ENCODE assay signal across 13 cellular contexts in genomic region chr7:92131764-92132330, GRCh38. TPM values are rescaled to one million over a fixed set of nuclear protein-coding genes. Genes with fewer than 3 reads are reported as not detected.
A peak's percentile ranks its signal among the peaks of the same experiment; 100 is the strongest.
DNase-seq lines count a peak whose midpoint lies in the region; ATAC-seq and TF ChIP-seq lines count a peak whose summit lies in the region.
"Had no signal": no experiment of that assay in that cellular context is flagged by ENCODE, and none has a peak within 500 bp of the region (broad histone marks: within the 10 kb centered on the region; RNA-seq: fewer than 3 reads in every experiment).

No MANE protein-coding gene starts in this region.

- H3K79me2 ChIP-seq in OCI-LY1 (ENCODE audit: insufficient read depth, low read length), result peaks cover 29% of the 10 kb centered on the region

- no peak overlapping the region for H3K27ac Mint-ChIP-seq in endodermal cell

- ATAC-seq in HG03095 (IDR thresholded peaks at IDR 0.05; ENCODE audit: unreplicated experiment), result no peak

- WGBS in endodermal cell (ENCODE audit: insufficient coverage in 1 of 2, insufficient read length in 1 of 2), 2 experiments, result 89 to 90% methylated on average over 3 to 4 of the region's 4 CpGs

- H3K9me3 Mint-ChIP-seq in endodermal cell, result no peaks in the 10 kb centered on the region

- H3K4me1 Mint-ChIP-seq in endodermal cell, result peaks cover 9% of the 10 kb centered on the region

- CTCF ChIA-PET in HEK293 (lab: Yijun Ruan, JAX), result interaction anchor here (0.7 to 1.3 kb wide), 5 partner anchors 13 to 1420 kb away, joined by 3 to 6 read pairs (median 4); no protein-coding TSS in a partner anchor

- no peaks in the 10 kb centered on the region for H3F3A ChIP-seq in OCI-LY1 (ENCODE audit: insufficient read depth, low read length)

- H3K4me3 ChIP-seq in HEK293 (ENCODE audit: low read depth, low read length), result no peak overlapping the region
- peak overlapping the region; percentile 70 for H3K4me3 ChIP-seq in OCI-LY1 (ENCODE audit: low read depth, low read length, poor library complexity, severe bottlenecking)
- H3K4me3 ChIP-seq in endodermal cell (ENCODE audit: low read length), result peak overlapping the region; percentile 90
- H3K4me3 ChIP-seq in neuron (ENCODE audit: low read length), result peak overlapping the region; percentile 8
- H3K4me3 ChIP-seq: esophagus muscularis mucosa had no signal

- DNase-seq in endodermal cell (no peak), posterior cingulate gyrus (no peak), NCI-H345 (lab: John Stamatoyannopoulos, UW) (no peak), islet precursor cell (no peak)
- DNase-seq: activated CD8-positive, alpha-beta memory T cell treated with anti-CD3 and anti-CD28 coated beads for 24 hours; amygdala; SW 1271; transverse colon had no signal

- no peak for TF ChIP-seq CTCF in HEK293 (tag by site-specific recombination; IDR thresholded peaks at IDR 0.05)
- TF ChIP-seq CTCF in OCI-LY1 (IDR thresholded peaks at IDR 0.05; ENCODE audit: low read length), result no peak
- no peak for TF ChIP-seq CTCF in endodermal cell (conservative IDR thresholded peaks at IDR 0.05)

- peak overlapping the region; percentile 95 for H3K4me3 Mint-ChIP-seq in endodermal cell

- H3K36me3 ChIP-seq in HEK293 (ENCODE audit: control insufficient read depth in 2 of 2, insufficient read depth in 1 of 2, low read length in 2 of 2) (peaks cover 37 to 38% of the 10 kb centered on the region in 2 experiments), OCI-LY1 (ENCODE audit: insufficient read depth, low read length) (peaks cover 53% of the 10 kb centered on the region), endodermal cell (ENCODE audit: control insufficient read depth, insufficient read depth, low read length) (peaks cover 38% of the 10 kb centered on the region), neuron (ENCODE audit: insufficient read depth, low read length) (peaks cover 37% of the 10 kb centered on the region)

- H3K27ac ChIP-seq in HEK293 (ENCODE audit: extremely low read depth, low read depth, low read length), result no peak overlapping the region
- H3K27ac ChIP-seq in OCI-LY1 (ENCODE audit: low read depth, low read length, poor library complexity, severe bottlenecking), result peak overlapping the region; percentile 9
- H3K27ac ChIP-seq in endodermal cell (ENCODE audit: low read depth, low read length), result no peak overlapping the region
- H3K27ac ChIP-seq: esophagus muscularis mucosa, transverse colon had no signal

- peaks cover 29% of the 10 kb centered on the region for H3K36me3 Mint-ChIP-seq in endodermal cell (ENCODE audit: low read depth)

- no peaks in the 10 kb centered on the region for H4K20me1 ChIP-seq in OCI-LY1 (ENCODE audit: insufficient read depth, low read length)

- POLR2A ChIA-PET in HEK293 (lab: Yijun Ruan, JAX), result interaction anchor here (1.6 kb wide), 1 partner anchor 315 kb away, joined by 5 read pairs; the partner anchor contains the start of gene GATAD1

- peak overlapping the region; percentile 85; the same call in 1 of the 2 replicates for H3K9ac ChIP-seq in OCI-LY1 (ENCODE audit: low read length)
- no peak overlapping the region for H3K9ac ChIP-seq in endodermal cell (ENCODE audit: extremely low read depth, low read length, poor library complexity, severe bottlenecking)

- H3K4me2 ChIP-seq in OCI-LY1 (ENCODE audit: low read length), result peak overlapping the region; percentile 78

- no peaks in the 10 kb centered on the region for H3K9me2 ChIP-seq in OCI-LY1 (ENCODE audit: low read depth, low read length)

- H3K4me1 ChIP-seq in HEK293 (ENCODE audit: control insufficient read depth, insufficient read depth, low read length) (peaks cover 3% of the 10 kb centered on the region; the same call in 1 of the 2 replicates), OCI-LY1 (ENCODE audit: insufficient read depth, low read length, severe bottlenecking) (peaks cover 37% of the 10 kb centered on the region), endodermal cell (ENCODE audit: control insufficient read depth, insufficient read depth, low read length) (no peaks in the 10 kb centered on the region), neuron (ENCODE audit: insufficient read depth, low read length) (no peaks in the 10 kb centered on the region)

- H3K27me3 Mint-ChIP-seq in endodermal cell (ENCODE audit: insufficient read depth), result peaks cover 6% of the 10 kb centered on the region

- intact Hi-C loops in posterior cingulate gyrus (cut with DNase I), result loop anchor here (5.0 kb wide), 3 partner anchors 115 to 315 kb away; partner anchors contain the start of genes AKAP9, ANKIB1, GATAD1 and KRIT1

- H3K9me3 ChIP-seq in HEK293 (ENCODE audit: control insufficient read depth, insufficient read depth, low read depth, low read length) (no peaks in the 10 kb centered on the region), OCI-LY1 (ENCODE audit: low read length) (no peaks in the 10 kb centered on the region), endodermal cell (ENCODE audit: control insufficient read depth, low read length) (no peaks in the 10 kb centered on the region), neuron (ENCODE audit: low read length) (no peaks in the 10 kb centered on the region)
- H3K9me3 ChIP-seq: esophagus muscularis mucosa, transverse colon had no signal

- no peak overlapping the region for H2AFZ ChIP-seq in OCI-LY1 (ENCODE audit: low read length)
- H2AFZ ChIP-seq in neuron (ENCODE audit: low read depth, low read length), result no peak overlapping the region

- no peaks in the 10 kb centered on the region for H3K27me3 ChIP-seq in OCI-LY1 (ENCODE audit: insufficient read depth, low read length)
- no peaks in the 10 kb centered on the region for H3K27me3 ChIP-seq in endodermal cell (ENCODE audit: control insufficient read depth, insufficient read depth, low read length, poor library complexity, severe bottlenecking)
- no peaks in the 10 kb centered on the region for H3K27me3 ChIP-seq in neuron (ENCODE audit: insufficient read depth, low read length)
- H3K27me3 ChIP-seq: esophagus muscularis mucosa, transverse colon had no signal

TF ChIP-seq in HEK293, 187 proteins besides CTCF, POLR2A, EP300 and RAD21:
- TF ChIP-seq, protein P1, sequence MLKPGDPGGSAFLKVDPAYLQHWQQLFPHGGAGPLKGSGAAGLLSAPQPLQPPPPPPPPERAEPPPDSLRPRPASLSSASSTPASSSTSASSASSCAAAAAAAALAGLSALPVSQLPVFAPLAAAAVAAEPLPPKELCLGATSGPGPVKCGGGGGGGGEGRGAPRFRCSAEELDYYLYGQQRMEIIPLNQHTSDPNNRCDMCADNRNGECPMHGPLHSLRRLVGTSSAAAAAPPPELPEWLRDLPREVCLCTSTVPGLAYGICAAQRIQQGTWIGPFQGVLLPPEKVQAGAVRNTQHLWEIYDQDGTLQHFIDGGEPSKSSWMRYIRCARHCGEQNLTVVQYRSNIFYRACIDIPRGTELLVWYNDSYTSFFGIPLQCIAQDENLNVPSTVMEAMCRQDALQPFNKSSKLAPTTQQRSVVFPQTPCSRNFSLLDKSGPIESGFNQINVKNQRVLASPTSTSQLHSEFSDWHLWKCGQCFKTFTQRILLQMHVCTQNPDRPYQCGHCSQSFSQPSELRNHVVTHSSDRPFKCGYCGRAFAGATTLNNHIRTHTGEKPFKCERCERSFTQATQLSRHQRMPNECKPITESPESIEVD (tag by site-specific recombination; IDR thresholded peaks at IDR 0.05), result 0 out of 2 replicates have a peak, but pooled peaks have one; percentile 15
- TF ChIP-seq ZNF707 (tag by site-specific recombination; IDR thresholded peaks at IDR 0.05), result no peak

RNA-seq across cellular contexts. Expression of gene CYP51A1, which starts 2.4 kb away (rescaled TPM):
- total RNA-seq in endodermal cell, result 10 to 100 TPM; 49.5 to 72.9 TPM
- polyA plus RNA-seq in endodermal cell (2013, experiment 1 of 2), result 101 TPM
- 99.4 TPM for polyA plus RNA-seq in endodermal cell (2013, experiment 2 of 2)

RNA-seq across cellular contexts. Expression of gene LRRD1, which starts 47.1 kb away (rescaled TPM):
- total RNA-seq in endodermal cell, result not detected
- polyA plus RNA-seq in endodermal cell (2013, experiment 1 of 2), result 0.11 TPM
- not detected for polyA plus RNA-seq in endodermal cell (2013, experiment 2 of 2)
- total RNA-seq: transverse colon had no signal
